ENCODE assay signal across 10 cellular contexts in the genomic region with DNA sequence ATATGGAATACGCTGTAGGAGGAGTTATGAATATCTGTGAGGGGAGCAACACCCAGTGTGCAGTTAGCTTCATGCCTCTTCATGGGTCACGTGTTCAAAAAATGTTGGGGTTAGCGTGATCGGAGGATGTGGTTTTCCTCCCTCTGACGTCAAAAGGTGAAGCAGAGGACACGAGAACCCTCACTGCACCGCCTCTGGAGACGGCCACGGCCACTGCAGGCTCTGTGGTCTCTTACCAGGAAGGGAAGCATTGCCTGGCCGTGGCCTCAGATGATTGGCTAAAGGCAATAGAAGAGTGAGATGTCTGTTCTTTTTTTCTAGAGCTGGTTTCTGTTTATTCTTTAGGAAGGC. TPM values are rescaled to one million over a fixed set of nuclear protein-coding genes. Genes with fewer than 3 reads are reported as not detected.
A peak's percentile ranks its signal among the peaks of the same experiment; 100 is the strongest.
DNase-seq lines count a peak whose midpoint lies in the region; ATAC-seq and TF ChIP-seq lines count a peak whose summit lies in the region.
"Had no signal": no experiment of that assay in that cellular context is flagged by ENCODE, and none has a peak within 500 bp of the region (broad histone marks: within the 10 kb centered on the region; RNA-seq: fewer than 3 reads in every experiment).

No MANE protein-coding gene starts in this region.

- TF ChIP-seq RAD21 in liver (IDR thresholded peaks at IDR 0.05): no peak

- no peaks in the 10 kb centered on the region for H3K27me3 ChIP-seq in liver (ENCODE audit: control insufficient read depth in 4 of 4, insufficient read depth in 4 of 4, low read length in 3 of 4)

- no peaks in the 10 kb centered on the region for H3K36me3 ChIP-seq in OCI-LY7 (ENCODE audit: insufficient read depth, low read length)
- no peaks in the 10 kb centered on the region for H3K36me3 ChIP-seq in liver (ENCODE audit: control insufficient read depth in 4 of 4, insufficient read depth in 3 of 4, low read depth in 1 of 4, low read length in 3 of 4)

- H3K4me1 ChIP-seq in OCI-LY7 (ENCODE audit: insufficient read depth, low read length, poor library complexity, severe bottlenecking): peaks cover 63% of the 10 kb centered on the region
- peaks cover 3 to 19% (median 10%) of the 10 kb centered on the region in 4 donors for H3K4me1 ChIP-seq in liver (ENCODE audit: control insufficient read depth in 4 of 4, insufficient read depth in 4 of 4, low read length in 3 of 4)

- H3K4me2 ChIP-seq in OCI-LY7 (ENCODE audit: low read length): peak overlapping the region; percentile 36

- TF ChIP-seq CTCF in AG09309 (IDR thresholded peaks at IDR 0.05; ENCODE audit: control insufficient read depth, insufficient read depth, low read depth, low read length, missing control alignments): no peak
- no peak for TF ChIP-seq CTCF in OCI-LY7 (conservative IDR thresholded peaks at IDR 0.05; ENCODE audit: low read length)
- no peak for TF ChIP-seq CTCF in liver (IDR thresholded peaks at IDR 0.05; ENCODE audit: low read depth, low read length, missing input control)

- H3K9me3 ChIP-seq in OCI-LY7 (ENCODE audit: low read length): no peaks in the 10 kb centered on the region
- no peaks in the 10 kb centered on the region for H3K9me3 ChIP-seq in liver (ENCODE audit: control insufficient read depth in 4 of 4, low read length in 3 of 4)

- H3K27ac ChIP-seq in OCI-LY7 (ENCODE audit: low read depth, low read length, poor library complexity, severe bottlenecking) (peak overlapping the region; percentile 80), liver (ENCODE audit: low read depth in 1 of 2, low read length in 2 of 2) (no peak overlapping the region)
- H3K27ac ChIP-seq: C4-2B had no signal

- CTCF ChIA-PET in OCI-LY7 (lab: Charles Lee; ENCODE audit: unreplicated experiment): no interaction called here

- peak overlapping the region; percentile 66; the same call in 1 of the 2 replicates for H2AFZ ChIP-seq in OCI-LY7 (ENCODE audit: low read length)

- no peaks in the 10 kb centered on the region for H4K20me1 ChIP-seq in OCI-LY7 (ENCODE audit: insufficient read depth, low read length)

- WGBS in liver: 77% methylated on average over 10 of the region's 10 CpGs

- intact Hi-C loops in OCI-LY7 (cut with micrococcal nuclease; ENCODE audit: unreplicated experiment): loop anchor here (5.0 kb wide), 1 partner anchor 92 kb away; no protein-coding TSS in a partner anchor

- no peaks in the 10 kb centered on the region for H3K79me2 ChIP-seq in OCI-LY7 (ENCODE audit: insufficient read depth, low read depth, low read length)

- H3K4me3 ChIP-seq in AG09309 (ENCODE audit: control insufficient read depth, low read depth, low read length) (no peak overlapping the region), OCI-LY7 (ENCODE audit: low read depth, low read length, poor library complexity, severe bottlenecking) (no peak overlapping the region), liver (ENCODE audit: low read depth in 1 of 3, low read length in 3 of 3) (no peak overlapping the region)

- peak; percentile 15 for ATAC-seq in stimulated activated naive CD8-positive, alpha-beta T cell treated with anti-CD3 and anti-CD28 coated beads, Interleukin-15, Interleukin-2, amounts not matched to agents 100 U/mL and 50 U/mL, for 24 hours
- ATAC-seq in GM21619 (IDR thresholded peaks at IDR 0.05; ENCODE audit: unreplicated experiment) (no peak), HG02885 (IDR thresholded peaks at IDR 0.05; ENCODE audit: poor library complexity, unreplicated experiment) (no peak), HG03460 (IDR thresholded peaks at IDR 0.05; ENCODE audit: unreplicated experiment) (no peak)

- DNase-seq in AG09309 (ENCODE audit: low read depth) (peak; percentile 74), OCI-LY7 (ENCODE audit: low spot score) (no peak)
- peak; percentile 59 for DNase-seq in activated effector memory CD4-positive, alpha-beta T cell treated with Interleukin-2 at 50 U/mL for 16 hours
- peak; percentile 65 for DNase-seq in stimulated activated naive CD8-positive, alpha-beta T cell treated with anti-CD3 and anti-CD28 coated beads, Interleukin-15, Interleukin-2, amounts not matched to agents 100 U/mL and 50 U/mL, for 24 hours

- POLR2A ChIA-PET in OCI-LY7 (lab: Charles Lee): interaction anchor here (0.6 kb wide), 1 partner anchor 21 kb away, joined by 4 read pairs; no protein-coding TSS in a partner anchor

- H3K9me2 ChIP-seq in OCI-LY7 (ENCODE audit: insufficient read depth, low read length): no peaks in the 10 kb centered on the region

- no TSS peak for BruUV-seq in OCI-LY7 (replicated peaks; lab: Mats Ljungman, UMichigan)

- H3K9ac ChIP-seq in liver (ENCODE audit: low read depth in 1 of 2, low read length in 2 of 2): no peak overlapping the region

TF ChIP-seq in liver, 16 proteins besides CTCF, POLR2A, EP300 and RAD21:
- TF ChIP-seq YY1 (IDR thresholded peaks at IDR 0.05): no peak
- peak; percentile 37 for TF ChIP-seq SP1 (IDR thresholded peaks at IDR 0.05)
- no peak for TF ChIP-seq GABPA (IDR thresholded peaks at IDR 0.05 in 1 of 2, conservative IDR thresholded peaks at IDR 0.05 in 1 of 2)
- TF ChIP-seq, protein P1, sequence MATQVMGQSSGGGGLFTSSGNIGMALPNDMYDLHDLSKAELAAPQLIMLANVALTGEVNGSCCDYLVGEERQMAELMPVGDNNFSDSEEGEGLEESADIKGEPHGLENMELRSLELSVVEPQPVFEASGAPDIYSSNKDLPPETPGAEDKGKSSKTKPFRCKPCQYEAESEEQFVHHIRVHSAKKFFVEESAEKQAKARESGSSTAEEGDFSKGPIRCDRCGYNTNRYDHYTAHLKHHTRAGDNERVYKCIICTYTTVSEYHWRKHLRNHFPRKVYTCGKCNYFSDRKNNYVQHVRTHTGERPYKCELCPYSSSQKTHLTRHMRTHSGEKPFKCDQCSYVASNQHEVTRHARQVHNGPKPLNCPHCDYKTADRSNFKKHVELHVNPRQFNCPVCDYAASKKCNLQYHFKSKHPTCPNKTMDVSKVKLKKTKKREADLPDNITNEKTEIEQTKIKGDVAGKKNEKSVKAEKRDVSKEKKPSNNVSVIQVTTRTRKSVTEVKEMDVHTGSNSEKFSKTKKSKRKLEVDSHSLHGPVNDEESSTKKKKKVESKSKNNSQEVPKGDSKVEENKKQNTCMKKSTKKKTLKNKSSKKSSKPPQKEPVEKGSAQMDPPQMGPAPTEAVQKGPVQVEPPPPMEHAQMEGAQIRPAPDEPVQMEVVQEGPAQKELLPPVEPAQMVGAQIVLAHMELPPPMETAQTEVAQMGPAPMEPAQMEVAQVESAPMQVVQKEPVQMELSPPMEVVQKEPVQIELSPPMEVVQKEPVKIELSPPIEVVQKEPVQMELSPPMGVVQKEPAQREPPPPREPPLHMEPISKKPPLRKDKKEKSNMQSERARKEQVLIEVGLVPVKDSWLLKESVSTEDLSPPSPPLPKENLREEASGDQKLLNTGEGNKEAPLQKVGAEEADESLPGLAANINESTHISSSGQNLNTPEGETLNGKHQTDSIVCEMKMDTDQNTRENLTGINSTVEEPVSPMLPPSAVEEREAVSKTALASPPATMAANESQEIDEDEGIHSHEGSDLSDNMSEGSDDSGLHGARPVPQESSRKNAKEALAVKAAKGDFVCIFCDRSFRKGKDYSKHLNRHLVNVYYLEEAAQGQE (IDR thresholded peaks at IDR 0.05): no peak
- TF ChIP-seq, protein P2, sequence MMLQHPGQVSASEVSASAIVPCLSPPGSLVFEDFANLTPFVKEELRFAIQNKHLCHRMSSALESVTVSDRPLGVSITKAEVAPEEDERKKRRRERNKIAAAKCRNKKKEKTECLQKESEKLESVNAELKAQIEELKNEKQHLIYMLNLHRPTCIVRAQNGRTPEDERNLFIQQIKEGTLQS (IDR thresholded peaks at IDR 0.05): no peak
- TF ChIP-seq JUND (IDR thresholded peaks at IDR 0.05): no peak
- TF ChIP-seq RXRA (IDR thresholded peaks at IDR 0.05): no peak
- TF ChIP-seq TAF1 (conservative IDR thresholded peaks at IDR 0.05): no peak
TF ChIP-seq in liver: peak in this region for 1.

RNA-seq across cellular contexts. Expression of a gene that starts 28.9 kb away (rescaled TPM):
- total RNA-seq in OCI-LY7 (2014; rRNA removed; shearing (Covaris generic)): not detected in 2 replicates
- not detected in 2 replicates for total RNA-seq in OCI-LY7 (2022)
- not detected for total RNA-seq in liver
- not detected for polyA plus RNA-seq in liver
- total RNA-seq: renal cortical epithelial cell had no signal

RNA-seq across cellular contexts. Expression of a gene that starts 29.0 kb away (rescaled TPM):
- total RNA-seq in OCI-LY7 (2014; rRNA removed; shearing (Covaris generic)): 36.4 and 41.2 TPM in 2 replicates
- total RNA-seq in OCI-LY7 (2022) (91.3 and 108 TPM in 2 replicates), liver (10 to 100 TPM; 23.5 to 39.8 TPM)
- polyA plus RNA-seq in liver: 1 to 10 TPM; 8.6 to 9.3 TPM
